In genomic region chr18:13232971-13233565, GRCh38 we compare ENCODE assay signal across 23 cellular contexts. TPM values are rescaled to one million over a fixed set of nuclear protein-coding genes. Genes with fewer than 3 reads are reported as not detected.
A peak's percentile ranks its signal among the peaks of the same experiment; 100 is the strongest.
DNase-seq lines count a peak whose midpoint lies in the region; ATAC-seq and TF ChIP-seq lines count a peak whose summit lies in the region.
"Had no signal": no experiment of that assay in that cellular context is flagged by ENCODE, and none has a peak within 500 bp of the region (broad histone marks: within the 10 kb centered on the region; RNA-seq: fewer than 3 reads in every experiment).

No MANE protein-coding gene starts in this region.

- no peak overlapping the region for H3K4me2 ChIP-seq in GM23338

- peak; percentile 13 for DNase-seq in activated T-cell treated with anti-CD3 and anti-CD28 coated beads, Interleukin-2, amount 50 U/mL, for 1 hour
- DNase-seq in activated T-cell treated with anti-CD3 and anti-CD28 coated beads, Interleukin-2, amount 50 U/mL, for 72 hours: no peak
- no peak for DNase-seq in GM23338 (ENCODE audit: low spot score)
- no peak for DNase-seq in dorsolateral prefrontal cortex
- peak; percentile 9 for DNase-seq in stimulated activated CD8-positive, alpha-beta memory T cell treated with anti-CD3 and anti-CD28 coated beads, Interleukin-4, amount 100 ng/mL, for 48 hours
- DNase-seq in activated T-helper 2 cell treated with anti-CD3 and anti-CD28 coated beads, Interferon-gamma antibody, Interleukin-2, Interleukin-4, amounts not matched to agents 10 μg/mL and 5 μg/mL and 100 μg/mL, durations not matched to agents 14 hours and 24 hours and 36 hours (ENCODE audit: low spot score): no peak
- DNase-seq: activated CD8-positive, alpha-beta T cell treated with anti-CD3 and anti-CD28 coated beads for 36 hours; activated naive CD8-positive, alpha-beta T cell treated with anti-CD3 and anti-CD28 coated beads, Interleukin-2, amount 10 ng/mL, durations not matched to agents 7 days and 5 days; central memory CD4-positive, alpha-beta T cell; naive B cell; NCI-H1092; NCI-H774; stimulated activated naive CD8-positive, alpha-beta T cell treated with anti-CD3 and anti-CD28 coated beads, Interleukin-15, Interleukin-2, amounts not matched to agents 100 U/mL and 50 U/mL, for 24 hours; T-helper 1 cell had no signal

- H3K4me3 Mint-ChIP-seq in activated T-cell treated with anti-CD3 and anti-CD28 coated beads, Interleukin-2, amount 50 U/mL, for 72 hours: no peak overlapping the region
- no peak overlapping the region for H3K4me3 Mint-ChIP-seq in GM23338
- no peak overlapping the region for H3K4me3 Mint-ChIP-seq in activated T-helper 2 cell treated with anti-CD3 and anti-CD28 coated beads, Interferon-gamma antibody, Interleukin-2, Interleukin-4, amounts not matched to agents 10 μg/mL and 5 μg/mL and 100 μg/mL, durations not matched to agents 14 hours and 24 hours and 36 hours (ENCODE audit: low read depth)
- H3K4me3 Mint-ChIP-seq: activated CD8-positive, alpha-beta T cell treated with anti-CD3 and anti-CD28 coated beads for 36 hours; activated naive CD8-positive, alpha-beta T cell treated with anti-CD3 and anti-CD28 coated beads, Interleukin-2, amount 10 ng/mL, durations not matched to agents 7 days and 5 days; activated T-helper 1 cell treated with anti-CD3 and anti-CD28 coated beads, Interleukin-12 subunit alpha, Interleukin-12 subunit beta, Interleukin-2, Interleukin-4 antibody, amounts not matched to agents 30 ng/mL and 10 ng/mL and 1 ng/mL, durations not matched to agents 14 hours and 24 hours and 36 hours; B cell; IgD-negative memory B cell; mesothelial cell of epicardium had no signal

- H3K27me3 ChIP-seq in GM23338 (ENCODE audit: insufficient read depth): no peaks in the 10 kb centered on the region
- no peaks in the 10 kb centered on the region for H3K27me3 ChIP-seq in dorsolateral prefrontal cortex
- H3K27me3 ChIP-seq: gastroesophageal sphincter had no signal

- no peaks in the 10 kb centered on the region for H3K9me3 Mint-ChIP-seq in activated T-cell treated with anti-CD3 and anti-CD28 coated beads, Interleukin-2, amount 50 U/mL, for 72 hours
- no peaks in the 10 kb centered on the region for H3K9me3 Mint-ChIP-seq in GM23338
- H3K9me3 Mint-ChIP-seq in activated T-helper 2 cell treated with anti-CD3 and anti-CD28 coated beads, Interferon-gamma antibody, Interleukin-2, Interleukin-4, amounts not matched to agents 10 μg/mL and 5 μg/mL and 100 μg/mL, durations not matched to agents 14 hours and 24 hours and 36 hours: no peaks in the 10 kb centered on the region
- H3K9me3 Mint-ChIP-seq: activated CD8-positive, alpha-beta T cell treated with anti-CD3 and anti-CD28 coated beads for 36 hours; activated naive CD8-positive, alpha-beta T cell treated with anti-CD3 and anti-CD28 coated beads, Interleukin-2, amount 10 ng/mL, durations not matched to agents 7 days and 5 days; activated T-helper 1 cell treated with anti-CD3 and anti-CD28 coated beads, Interleukin-12 subunit alpha, Interleukin-12 subunit beta, Interleukin-2, Interleukin-4 antibody, amounts not matched to agents 30 ng/mL and 10 ng/mL and 1 ng/mL, durations not matched to agents 14 hours and 24 hours and 36 hours; IgD-negative memory B cell; mesothelial cell of epicardium; naive B cell had no signal

- intact Hi-C loops in dorsolateral prefrontal cortex (cut with DNase I): no loop called here
- intact Hi-C loops in activated T-helper 2 cell treated with anti-CD3 and anti-CD28 coated beads, Interferon-gamma antibody, Interleukin-2, Interleukin-4, amounts not matched to agents 10 μg/mL and 5 μg/mL and 100 μg/mL, durations not matched to agents 14 hours and 24 hours and 36 hours (cut with micrococcal nuclease): no loop called here

- no peaks in the 10 kb centered on the region for H3K36me3 Mint-ChIP-seq in activated T-cell treated with anti-CD3 and anti-CD28 coated beads, Interleukin-2, amount 50 U/mL, for 72 hours (ENCODE audit: insufficient read depth in 2 of 2)
- H3K36me3 Mint-ChIP-seq in GM23338 (ENCODE audit: low read depth): no peaks in the 10 kb centered on the region; the same call in 2 of the 3 replicates
- no peaks in the 10 kb centered on the region for H3K36me3 Mint-ChIP-seq in activated T-helper 2 cell treated with anti-CD3 and anti-CD28 coated beads, Interferon-gamma antibody, Interleukin-2, Interleukin-4, amounts not matched to agents 10 μg/mL and 5 μg/mL and 100 μg/mL, durations not matched to agents 14 hours and 24 hours and 36 hours (ENCODE audit: low read depth)
- H3K36me3 Mint-ChIP-seq: activated naive CD8-positive, alpha-beta T cell treated with anti-CD3 and anti-CD28 coated beads, Interleukin-2, amount 10 ng/mL, durations not matched to agents 7 days and 5 days; mesothelial cell of epicardium; naive B cell had no signal

- H2AFZ ChIP-seq in GM23338: no peak overlapping the region

- ATAC-seq in activated T-cell treated with anti-CD3 and anti-CD28 coated beads, Interleukin-2, amount 50 U/mL, for 72 hours (replicated peaks in 1 of 2): no peak
- ATAC-seq in GM23338 (peak; percentile 42), HG02973 (IDR thresholded peaks at IDR 0.05; ENCODE audit: unreplicated experiment) (no peak), HG02840 (IDR thresholded peaks at IDR 0.05; ENCODE audit: low FRiP score, unreplicated experiment) (no peak)
- ATAC-seq: activated CD4-positive, CD25-positive, alpha-beta regulatory T cell treated with anti-CD3 and anti-CD28 coated beads, Interleukin-2, amount 50 U/mL, for 24 hours; activated CD8-positive, alpha-beta T cell treated with anti-CD3 and anti-CD28 coated beads for 36 hours; stimulated activated naive CD8-positive, alpha-beta T cell treated with anti-CD3 and anti-CD28 coated beads, Interleukin-15, Interleukin-2, amounts not matched to agents 100 U/mL and 50 U/mL, for 24 hours had no signal

- H3K27ac Mint-ChIP-seq in activated T-cell treated with anti-CD3 and anti-CD28 coated beads, Interleukin-2, amount 50 U/mL, for 72 hours: no peak overlapping the region
- H3K27ac Mint-ChIP-seq in GM23338: no peak overlapping the region
- no peak overlapping the region for H3K27ac Mint-ChIP-seq in activated T-helper 2 cell treated with anti-CD3 and anti-CD28 coated beads, Interferon-gamma antibody, Interleukin-2, Interleukin-4, amounts not matched to agents 10 μg/mL and 5 μg/mL and 100 μg/mL, durations not matched to agents 14 hours and 24 hours and 36 hours
- H3K27ac Mint-ChIP-seq: activated CD8-positive, alpha-beta T cell treated with anti-CD3 and anti-CD28 coated beads for 36 hours; activated T-helper 1 cell treated with anti-CD3 and anti-CD28 coated beads, Interleukin-12 subunit alpha, Interleukin-12 subunit beta, Interleukin-2, Interleukin-4 antibody, amounts not matched to agents 30 ng/mL and 10 ng/mL and 1 ng/mL, durations not matched to agents 14 hours and 24 hours and 36 hours; B cell; mesothelial cell of epicardium had no signal

- H3K36me3 ChIP-seq in GM23338 (ENCODE audit: insufficient read depth): no peaks in the 10 kb centered on the region
- H3K36me3 ChIP-seq: gastroesophageal sphincter, thoracic aorta had no signal

- no peaks in the 10 kb centered on the region for H3K27me3 Mint-ChIP-seq in activated T-cell treated with anti-CD3 and anti-CD28 coated beads, Interleukin-2, amount 50 U/mL, for 72 hours (ENCODE audit: low read depth)
- H3K27me3 Mint-ChIP-seq in GM23338 (ENCODE audit: insufficient read depth, low read depth, poor library complexity): peaks cover 10% of the 10 kb centered on the region
- H3K27me3 Mint-ChIP-seq in activated T-helper 2 cell treated with anti-CD3 and anti-CD28 coated beads, Interferon-gamma antibody, Interleukin-2, Interleukin-4, amounts not matched to agents 10 μg/mL and 5 μg/mL and 100 μg/mL, durations not matched to agents 14 hours and 24 hours and 36 hours (ENCODE audit: low read depth): no peaks in the 10 kb centered on the region
- H3K27me3 Mint-ChIP-seq: activated CD8-positive, alpha-beta T cell treated with anti-CD3 and anti-CD28 coated beads for 36 hours; activated naive CD8-positive, alpha-beta T cell treated with anti-CD3 and anti-CD28 coated beads, Interleukin-2, amount 10 ng/mL, durations not matched to agents 7 days and 5 days; naive B cell had no signal

- H3K27ac ChIP-seq in GM23338 (ENCODE audit: low read depth): no peak overlapping the region
- H3K27ac ChIP-seq in dorsolateral prefrontal cortex: peak overlapping the region in 16 of 59 donors; percentile 0 to 50 (median 24)
- H3K27ac ChIP-seq: thoracic aorta had no signal

- no peaks in the 10 kb centered on the region for H3K9me2 ChIP-seq in GM23338 (ENCODE audit: insufficient read depth)

- peaks cover 25% of the 10 kb centered on the region for H3K4me1 Mint-ChIP-seq in activated T-cell treated with anti-CD3 and anti-CD28 coated beads, Interleukin-2, amount 50 U/mL, for 72 hours (ENCODE audit: low read depth)
- peaks cover 7% of the 10 kb centered on the region for H3K4me1 Mint-ChIP-seq in GM23338
- no peaks in the 10 kb centered on the region for H3K4me1 Mint-ChIP-seq in activated T-helper 2 cell treated with anti-CD3 and anti-CD28 coated beads, Interferon-gamma antibody, Interleukin-2, Interleukin-4, amounts not matched to agents 10 μg/mL and 5 μg/mL and 100 μg/mL, durations not matched to agents 14 hours and 24 hours and 36 hours (ENCODE audit: low read depth)
- H3K4me1 Mint-ChIP-seq: activated naive CD8-positive, alpha-beta T cell treated with anti-CD3 and anti-CD28 coated beads, Interleukin-2, amount 10 ng/mL, durations not matched to agents 7 days and 5 days; B cell; IgD-negative memory B cell; naive B cell had no signal

- peak in 1 of 2 experiments; percentile 26; a peak in 2 of 4 replicates for TF ChIP-seq CTCF in GM23338 (conservative IDR thresholded peaks at IDR 0.05; ENCODE audit: low read depth in 2 of 2)
- TF ChIP-seq CTCF in dorsolateral prefrontal cortex (IDR thresholded peaks at IDR 0.05 in 54 of 56, conservative IDR thresholded peaks at IDR 0.05 in 2 of 56; ENCODE audit: low read depth in 1 of 56, partially characterized antibody in 56 of 56): no peak

- no peaks in the 10 kb centered on the region for H3K4me1 ChIP-seq in GM23338 (ENCODE audit: insufficient read depth)

- H4K20me1 ChIP-seq in GM23338 (replicated peaks; ENCODE audit: insufficient read depth): no peaks in the 10 kb centered on the region

- H3F3A ChIP-seq in GM23338 (replicated peaks; ENCODE audit: low read depth): no peaks in the 10 kb centered on the region

- no peak overlapping the region for H3K4me3 ChIP-seq in GM23338
- peak overlapping the region in 44 of 59 donors; percentile 8 to 58 (median 38) for H3K4me3 ChIP-seq in dorsolateral prefrontal cortex
- H3K4me3 ChIP-seq: thoracic aorta had no signal

- H3K79me2 ChIP-seq in GM23338 (replicated peaks; ENCODE audit: insufficient read depth): no peaks in the 10 kb centered on the region

TF ChIP-seq in GM23338, 12 proteins besides CTCF, POLR2A, EP300 and RAD21:
- TF ChIP-seq STAT1 (IDR thresholded peaks at IDR 0.05; ENCODE audit: unreplicated experiment): no peak

RNA-seq across cellular contexts. Expression of gene LDLRAD4, which starts 14.5 kb away (rescaled TPM):
- total RNA-seq in activated T-cell treated with anti-CD3 and anti-CD28 coated beads, Interleukin-2, amount 50 U/mL, for 72 hours: 10 to 100 TPM; 46.0 to 47.2 TPM
- 1.0 and 1.9 TPM in 2 replicates for total RNA-seq in GM23338 (2014; rRNA removed; shearing (Covaris generic))
- polyA plus RNA-seq in GM23338 (2016; fragmentation: Nextera tagmentation; extraction: Ambion mirVana): 0.17 and 0.73 TPM in 2 replicates
- total RNA-seq in dorsolateral prefrontal cortex: 100 to 1,000 TPM in 75 of 120 experiments, 10 to 100 TPM in 45; 71.8 to 184 (median 104) TPM
- 30.5 and 32.7 TPM in 2 replicates for total RNA-seq in activated T-helper 2 cell treated with anti-CD3 and anti-CD28 coated beads, Interferon-gamma antibody, Interleukin-2, Interleukin-4, amounts not matched to agents 10 μg/mL and 5 μg/mL and 100 μg/mL, durations not matched to agents 14 hours and 24 hours and 36 hours

Comparison
In these comparisons a context has a peak if more than half of its experiments do, and no peak if none do; other contexts are left out.
1. DNase-seq: peak in activated T-cell treated with anti-CD3 and anti-CD28 coated beads, Interleukin-2, amount 50 U/mL, for 1 hour (single experiment) and stimulated activated CD8-positive, alpha-beta memory T cell treated with anti-CD3 and anti-CD28 coated beads, Interleukin-4, amount 100 ng/mL, for 48 hours (single experiment); none in activated T-cell treated with anti-CD3 and anti-CD28 coated beads, Interleukin-2, amount 50 U/mL, for 72 hours (0 of 2), GM23338 (single experiment), dorsolateral prefrontal cortex (0 of 10) and activated T-helper 2 cell treated with anti-CD3 and anti-CD28 coated beads, Interferon-gamma antibody, Interleukin-2, Interleukin-4, amounts not matched to agents 10 μg/mL and 5 μg/mL and 100 μg/mL, durations not matched to agents 14 hours and 24 hours and 36 hours (single experiment).
2. RNA of gene LDLRAD4, which starts 14.5 kb away (total RNA-seq): 71.8 to 184 TPM in dorsolateral prefrontal cortex, 46.0 to 47.2 TPM in activated T-cell treated with anti-CD3 and anti-CD28 coated beads, Interleukin-2, amount 50 U/mL, for 72 hours and 30.5 to 32.7 TPM in activated T-helper 2 cell treated with anti-CD3 and anti-CD28 coated beads, Interferon-gamma antibody, Interleukin-2, Interleukin-4, amounts not matched to agents 10 μg/mL and 5 μg/mL and 100 μg/mL, durations not matched to agents 14 hours and 24 hours and 36 hours; 1.0 to 1.9 TPM in GM23338; every median in the first group is over 10 times any median in the second.